17 cellular contexts compared by ENCODE assay signal in the genomic region with DNA sequence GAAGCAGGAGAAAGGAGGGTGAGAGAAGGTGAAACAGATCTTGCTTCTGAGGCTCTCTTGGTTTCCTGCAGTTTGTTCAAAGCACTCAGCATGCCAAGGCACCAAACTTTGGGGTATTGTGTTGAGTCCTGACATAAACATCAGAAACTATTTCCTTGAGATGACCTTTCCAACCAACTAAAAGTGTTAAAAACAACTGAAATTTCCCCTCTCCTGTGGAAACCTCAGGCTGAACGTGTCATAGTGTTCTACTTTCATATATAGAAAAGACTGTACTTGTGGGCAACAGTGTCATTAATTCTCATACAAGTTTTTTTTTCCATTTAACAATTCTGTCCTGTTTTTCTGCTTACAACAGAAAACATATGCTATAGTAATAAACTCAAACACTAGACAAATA. TPM values are rescaled to one million over a fixed set of nuclear protein-coding genes. Genes with fewer than 3 reads are reported as not detected.
DNase-seq lines count a peak whose midpoint lies in the region; ATAC-seq, FAIRE-seq and TF ChIP-seq lines count a peak whose summit lies in the region.
"Had no signal": no experiment of that assay in that cellular context is flagged by ENCODE, and none has a peak within 500 bp of the region (broad histone marks: within the 10 kb centered on the region; RNA-seq: fewer than 3 reads in every experiment).

No MANE protein-coding gene starts in this region.

- H3K9me3 ChIP-seq in SJCRH30 (replicated peaks), result no peaks in the 10 kb centered on the region
- H3K9me3 ChIP-seq: testis had no signal

- intact Hi-C loops in natural killer cell (cut with micrococcal nuclease), result loop anchor here (2.0 to 5.0 kb wide), 2 partner anchors 16 to 36 kb away; no protein-coding TSS in a partner anchor

- no peaks in the 10 kb centered on the region for H3K27me3 ChIP-seq in SJCRH30
- H3K27me3 ChIP-seq: testis had no signal

- no peaks in the 10 kb centered on the region for H3K4me1 ChIP-seq in SJCRH30
- H3K4me1 ChIP-seq: testis had no signal

- no peaks in the 10 kb centered on the region for H3K27me3 Mint-ChIP-seq in activated naive CD4-positive, alpha-beta T cell treated with anti-CD3 and anti-CD28 coated beads, Interleukin-2, amount 10 ng/mL, durations not matched to agents 7 days and 5 days
- H3K27me3 Mint-ChIP-seq in natural killer cell (ENCODE audit: low read depth in 2 of 2), result no peaks in the 10 kb centered on the region

- CTCF ChIA-PET in activated naive CD4-positive, alpha-beta T cell treated with anti-CD3 and anti-CD28 coated beads, Interleukin-2, amount 10 ng/mL, durations not matched to agents 7 days and 5 days (lab: Charles Lee), result no interaction called here

- TF ChIP-seq CTCF in D721Med (IDR thresholded peaks at IDR 0.05; ENCODE audit: insufficient read depth, missing control alignments), result no peak
- no peak for TF ChIP-seq CTCF in natural killer cell (IDR thresholded peaks at IDR 0.05)

- no peak overlapping the region for H3K4me3 Mint-ChIP-seq in activated naive CD4-positive, alpha-beta T cell treated with anti-CD3 and anti-CD28 coated beads, Interleukin-2, amount 10 ng/mL, durations not matched to agents 7 days and 5 days
- H3K4me3 Mint-ChIP-seq in natural killer cell, result peak overlapping the region; percentile 75
- H3K4me3 Mint-ChIP-seq: endodermal cell had no signal

- no peaks in the 10 kb centered on the region for H3K36me3 ChIP-seq in SJCRH30

- H3K27ac Mint-ChIP-seq in activated naive CD4-positive, alpha-beta T cell treated with anti-CD3 and anti-CD28 coated beads, Interleukin-2, amount 10 ng/mL, durations not matched to agents 7 days and 5 days, result peak overlapping the region; percentile 82
- H3K27ac Mint-ChIP-seq in natural killer cell, result peak overlapping the region in 1 of 2 donors; percentile 96
- H3K27ac Mint-ChIP-seq: endodermal cell had no signal

- DNase-seq in D721Med (ENCODE audit: insufficient read length, low spot score) (no peak), GM19239 (ENCODE audit: insufficient read length, low spot score) (no peak), natural killer cell (no peak), NCI-H146 (lab: John Stamatoyannopoulos, UW) (no peak), SJCRH30 (no peak), nucleus accumbens (lab: John Stamatoyannopoulos, UW) (no peak)
- no peak for DNase-seq in activated naive CD4-positive, alpha-beta T cell treated with anti-CD3 and anti-CD28 coated beads, Interleukin-2, amount 10 ng/mL, durations not matched to agents 7 days and 5 days
- DNase-seq: activated CD8-positive, alpha-beta memory T cell treated with anti-CD3 and anti-CD28 coated beads for 24 hours; central memory CD4-positive, alpha-beta T cell; endodermal cell; GM23248; hypothalamus; Kasumi-1; left colon; NCI-H1417 treated with DMSO at 0.1 percent for 48 hours; Right ventricle myocardium superior; testis had no signal

- H3K36me3 Mint-ChIP-seq in activated naive CD4-positive, alpha-beta T cell treated with anti-CD3 and anti-CD28 coated beads, Interleukin-2, amount 10 ng/mL, durations not matched to agents 7 days and 5 days, result peaks cover 3% of the 10 kb centered on the region
- no peaks in the 10 kb centered on the region for H3K36me3 Mint-ChIP-seq in natural killer cell

- H3K9me3 Mint-ChIP-seq in activated naive CD4-positive, alpha-beta T cell treated with anti-CD3 and anti-CD28 coated beads, Interleukin-2, amount 10 ng/mL, durations not matched to agents 7 days and 5 days, result no peaks in the 10 kb centered on the region
- no peaks in the 10 kb centered on the region for H3K9me3 Mint-ChIP-seq in natural killer cell
- H3K9me3 Mint-ChIP-seq: endodermal cell had no signal

- FAIRE-seq in D721Med (lab: Jason Lieb, UNC) (peak; percentile 16), GM19239 (lab: Jason Lieb, UNC) (peak; percentile 53)

- no peak overlapping the region for H3K27ac ChIP-seq in SJCRH30
- H3K27ac ChIP-seq: GM23248 had no signal

- peak; percentile 70 to 85 (median 83) for ATAC-seq in natural killer cell
- ATAC-seq: left colon had no signal

- H3K4me3 ChIP-seq in SJCRH30, result no peak overlapping the region
- H3K4me3 ChIP-seq: GM23248, testis had no signal

- H3K4me1 Mint-ChIP-seq in activated naive CD4-positive, alpha-beta T cell treated with anti-CD3 and anti-CD28 coated beads, Interleukin-2, amount 10 ng/mL, durations not matched to agents 7 days and 5 days, result peaks cover 57% of the 10 kb centered on the region
- peaks cover 44 to 45% of the 10 kb centered on the region in 2 donors for H3K4me1 Mint-ChIP-seq in natural killer cell

RNA-seq across cellular contexts. Expression of a gene that starts 6.3 kb away (rescaled TPM):
- total RNA-seq in natural killer cell, result 100 to 1,000 TPM in 1 of 3 donors, 10 to 100 TPM in 2; 89.9 to 115 (median 93.6) TPM
- total RNA-seq in SJCRH30 (2014; rRNA removed; shearing (Covaris generic)), result 2.3 and 2.9 TPM in 2 replicates

Comparison
In these comparisons a context has a peak if more than half of its experiments do, and no peak if none do; other contexts are left out.
1. RNA of a gene that starts 6.3 kb away (total RNA-seq): 89.9 to 115 TPM in natural killer cell; 2.3 to 2.9 TPM in SJCRH30; every median in the first group is over 10 times any median in the second.